Comparison of ENCODE assay signal across 8 cellular contexts in genomic region chr5:169980418-169981053, GRCh38. TPM values are rescaled to one million over a fixed set of nuclear protein-coding genes. Genes with fewer than 3 reads are reported as not detected.
DNase-seq lines count a peak whose midpoint lies in the region; ATAC-seq and TF ChIP-seq lines count a peak whose summit lies in the region.

Gene INSYN2B, minus strand, starts transcription at chr5:169980495. Its CDS starts 96,597 bp downstream, at chr5:169883898.

- peaks cover 3% of the 10 kb centered on the region for H3K9me1 ChIP-seq in IMR-90 (ENCODE audit: insufficient read depth, low read length)

- no peaks in the 10 kb centered on the region for H4K20me1 ChIP-seq in IMR-90 (ENCODE audit: insufficient read depth, low read length)

- DNase-seq in AML-193 (lab: John Stamatoyannopoulos, UW) (peak; percentile 25 to 42), IMR-90 (peak; percentile 87), SK-MEL-5 (ENCODE audit: low read depth, low spot score) (peak; percentile 80), epidermal melanocyte (ENCODE audit: insufficient read length, low spot score) (peak; percentile 82), memory B cell (ENCODE audit: low spot score in 2 of 2) (no peak)
- no peak for DNase-seq in activated effector memory CD4-positive, alpha-beta T cell treated with anti-CD3 and anti-CD28 coated beads, Interleukin-2, amount 50 U/mL, for 16 hours

- peak within 1 kb of the TSS; percentile 89 for H2BK5ac ChIP-seq in IMR-90 (ENCODE audit: low read depth, low read length, poor library complexity, severe bottlenecking)

- peak within 1 kb of the TSS; percentile 66 for H3K4me3 ChIP-seq in IMR-90 (ENCODE audit: insufficient read depth, low read depth, low read length)

- H3K79me1 ChIP-seq in IMR-90 (ENCODE audit: low read depth in 1 of 2, low read length in 2 of 2), result peaks cover 8 to 43% of the 10 kb centered on the region in 2 experiments; a peak in 3 of 4 replicates

- dilution Hi-C loops in IMR-90 (cut with HindIII; ENCODE audit: low sequenced_read_pairs, unreplicated experiment), result no loop called here

- BruUV-seq in IMR-90 (replicated peaks; lab: Mats Ljungman, UMichigan), result no TSS peak

- peak within 1 kb of the TSS; percentile 95 for H3K18ac ChIP-seq in IMR-90 (ENCODE audit: low read depth, low read length)

- CTCF ChIA-PET in IMR-90 (lab: Yijun Ruan, JAX), result interaction anchor here (0.6 to 2.7 kb wide), 64 partner anchors 9 to 537 kb away, joined by 3 to 117 read pairs (median 4); no protein-coding TSS in a partner anchor

- peaks cover 27% of the 10 kb centered on the region for H3K36me3 Mint-ChIP-seq in memory B cell

- H3K4me1 ChIP-seq in IMR-90 (ENCODE audit: control insufficient read depth, insufficient read depth, low read length), result peaks cover 21% of the 10 kb centered on the region

- peak within 1 kb of the TSS; percentile 20 for H3K27ac Mint-ChIP-seq in memory B cell

- intact Hi-C loops in IMR-90 (cut with micrococcal nuclease), result loop anchor here (1.0 to 2.0 kb wide), 5 partner anchors 90 to 396 kb away; no protein-coding TSS in a partner anchor

- no peaks in the 10 kb centered on the region for H3K36me3 ChIP-seq in IMR-90 (ENCODE audit: control insufficient read depth, insufficient read depth, low read length)

- H2AK9ac ChIP-seq in IMR-90 (replicated peaks; ENCODE audit: low read depth, low read length, poor library complexity), result peak within 1 kb of the TSS; percentile 31

- peak within 1 kb of the TSS; percentile 76; the same call in 1 of the 2 replicates for H4K5ac ChIP-seq in IMR-90 (ENCODE audit: low read depth, low read length)

- TF ChIP-seq CTCF in IMR-90 (conservative IDR thresholded peaks at IDR 0.05; ENCODE audit: low read depth, low read length), result peak; percentile 89

- no peaks in the 10 kb centered on the region for H3K4me1 Mint-ChIP-seq in memory B cell

- H3K27me3 ChIP-seq in IMR-90 (ENCODE audit: control insufficient read depth, insufficient read depth, low read length), result no peaks in the 10 kb centered on the region

- peak within 1 kb of the TSS; percentile 92 for H2BK120ac ChIP-seq in IMR-90 (ENCODE audit: low read depth, low read length)

- H2AK5ac ChIP-seq in IMR-90 (ENCODE audit: low read depth, low read length), result peak within 1 kb of the TSS; percentile 57; the same call in 1 of the 2 replicates

- H3K56ac ChIP-seq in IMR-90 (ENCODE audit: extremely low read depth, insufficient read depth, low read length), result peak within 1 kb of the TSS; percentile 97

- H3K27ac ChIP-seq in IMR-90 (ENCODE audit: insufficient read depth, low read length) (peak within 1 kb of the TSS; percentile 85), temporal lobe (ENCODE audit: low read depth, low read length) (peak within 1 kb of the TSS; percentile 45)

- TF ChIP-seq RAD21 in IMR-90 (IDR thresholded peaks at IDR 0.05; ENCODE audit: low read length), result peak; percentile 78

- H2BK15ac ChIP-seq in IMR-90 (ENCODE audit: low read depth, low read length), result peak within 1 kb of the TSS; percentile 77

- peak within 1 kb of the TSS; percentile 94 for H3K14ac ChIP-seq in IMR-90 (replicated peaks; ENCODE audit: low read depth, low read length)

- peak within 1 kb of the TSS; percentile 92 for H2AFZ ChIP-seq in IMR-90 (replicated peaks; ENCODE audit: low read length, poor library complexity)

- peak within 1 kb of the TSS; percentile 88 for H4K91ac ChIP-seq in IMR-90 (ENCODE audit: insufficient read depth, low read depth, low read length)

- ATAC-seq in GM18505 (IDR thresholded peaks at IDR 0.05; ENCODE audit: unreplicated experiment) (peak; percentile 52), IMR-90 (ENCODE audit: low read depth) (peak; percentile 79), memory B cell (ENCODE audit: low read depth) (no peak)

- peak within 1 kb of the TSS; percentile 98 for H3K4me2 ChIP-seq in IMR-90 (ENCODE audit: low read depth, low read length)

- WGBS in IMR-90 (ENCODE audit: extremely low coverage in 2 of 2, insufficient read length in 1 of 2), 2 experiments, result no CpG with 5 or more reads among the region's 11 CpGs

- H3K4ac ChIP-seq in IMR-90 (ENCODE audit: low read depth, low read length), result peak within 1 kb of the TSS; percentile 89

- H3K23ac ChIP-seq in IMR-90 (ENCODE audit: low read depth, low read length), result peak within 1 kb of the TSS; percentile 83

- TF ChIP-seq POLR2A in GM18505 (IDR thresholded peaks at IDR 0.05; ENCODE audit: borderline replicate concordance, extremely low read depth, insufficient read depth, insufficient read length) (no peak), IMR-90 (IDR thresholded peaks at IDR 0.05; ENCODE audit: low read depth, low read length) (peak; percentile 55)

- peak within 1 kb of the TSS; percentile 91 for H3K9ac ChIP-seq in IMR-90 (ENCODE audit: low read depth, low read length)

- in situ Hi-C loops in IMR-90 (cut with MboI; ENCODE audit: low sequenced_read_pairs), result loop anchor here (5.0 kb wide), 1 partner anchor 278 kb away; no protein-coding TSS in a partner anchor
- in situ Hi-C loops in SK-MEL-5 (cut with HindIII; ENCODE audit: low pct_unique_long_range_greater_than_20kb, low sequenced_read_pairs), result no loop called here

- peak within 1 kb of the TSS; percentile 33 to 87 for H4K8ac ChIP-seq in IMR-90 (ENCODE audit: low read depth in 2 of 2, low read length in 2 of 2)

- peak within 1 kb of the TSS; percentile 82 for H2BK20ac ChIP-seq in IMR-90 (ENCODE audit: low read depth, low read length)

- no peak within 1 kb of the TSS for H3K4me3 Mint-ChIP-seq in memory B cell

- H3K27me3 Mint-ChIP-seq in memory B cell, result no peaks in the 10 kb centered on the region

- no peaks in the 10 kb centered on the region for H3K9me3 ChIP-seq in IMR-90 (ENCODE audit: control insufficient read depth, insufficient read depth, low read length)

- H3K9me3 Mint-ChIP-seq in memory B cell, result no peaks in the 10 kb centered on the region

- POLR2A ChIA-PET in IMR-90 (lab: Charles Lee; ENCODE audit: unreplicated experiment), result interaction anchor here (0.6 kb wide), 1 partner anchor 11 kb away, joined by 3 read pairs; no protein-coding TSS in a partner anchor

TF ChIP-seq in IMR-90, 13 proteins besides CTCF, POLR2A, EP300 and RAD21:
- TF ChIP-seq FOS (IDR thresholded peaks at IDR 0.05; ENCODE audit: low read depth, low read length) (no peak), USF2 (IDR thresholded peaks at IDR 0.05; ENCODE audit: low read depth, low read length) (no peak), CEBPB (IDR thresholded peaks at IDR 0.05; ENCODE audit: low read depth, low read length) (no peak), RCOR1 (IDR thresholded peaks at IDR 0.05; ENCODE audit: insufficient replicate concordance, low read length) (no peak), CHD1 (IDR thresholded peaks at IDR 0.05; ENCODE audit: low read depth, low read length) (no peak; the same call in 1 of the 2 replicates), NFE2L2 (IDR thresholded peaks at IDR 0.05; ENCODE audit: low read depth, low read length) (no peak), MAFK (IDR thresholded peaks at IDR 0.05; ENCODE audit: low read depth, low read length) (no peak), BHLHE40 (IDR thresholded peaks at IDR 0.05; ENCODE audit: low read depth, low read length) (peak; percentile 26; the same call in 1 of the 2 replicates), SMC3 (IDR thresholded peaks at IDR 0.05; ENCODE audit: low read depth, low read length) (peak; percentile 76), MAZ (IDR thresholded peaks at IDR 0.05; ENCODE audit: borderline replicate concordance, low read depth, low read length) (no peak), RFX5 (IDR thresholded peaks at IDR 0.05; ENCODE audit: low read depth, low read length) (no peak), MXI1 (IDR thresholded peaks at IDR 0.05; ENCODE audit: borderline replicate concordance, low read depth, low read length) (peak; percentile 57; the same call in 1 of the 2 replicates)
- TF ChIP-seq, protein P1, sequence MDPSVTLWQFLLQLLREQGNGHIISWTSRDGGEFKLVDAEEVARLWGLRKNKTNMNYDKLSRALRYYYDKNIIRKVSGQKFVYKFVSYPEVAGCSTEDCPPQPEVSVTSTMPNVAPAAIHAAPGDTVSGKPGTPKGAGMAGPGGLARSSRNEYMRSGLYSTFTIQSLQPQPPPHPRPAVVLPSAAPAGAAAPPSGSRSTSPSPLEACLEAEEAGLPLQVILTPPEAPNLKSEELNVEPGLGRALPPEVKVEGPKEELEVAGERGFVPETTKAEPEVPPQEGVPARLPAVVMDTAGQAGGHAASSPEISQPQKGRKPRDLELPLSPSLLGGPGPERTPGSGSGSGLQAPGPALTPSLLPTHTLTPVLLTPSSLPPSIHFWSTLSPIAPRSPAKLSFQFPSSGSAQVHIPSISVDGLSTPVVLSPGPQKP (IDR thresholded peaks at IDR 0.05; ENCODE audit: borderline replicate concordance, low read depth, low read length), result no peak
TF ChIP-seq in IMR-90: peak in this region for 3.

RNA-seq across cellular contexts. Expression of gene INSYN2B, which starts in this region (rescaled TPM):
- total RNA-seq in IMR-90 (2012; rRNA removed), result 33.5 and 43.6 TPM in 2 replicates
- polyA plus RNA-seq in IMR-90 (2012; rRNA removed), result 9.1 TPM in 2 replicates
- polyA plus RNA-seq in IMR-90 (2012; cell fraction: cytosol; rRNA removed), result 2.8 TPM in 2 replicates
- 3.5 and 8.2 TPM in 2 replicates for polyA plus RNA-seq in IMR-90 (2012; cell fraction: nucleus; rRNA removed; ENCODE audit: low replicate concordance)
- total RNA-seq in SK-MEL-5 (2014; rRNA removed; shearing (Covaris generic)), result not detected in 2 replicates
- not detected in 2 replicates for polyA plus RNA-seq in SK-MEL-5 (2015; cell fraction: cytosol; rRNA removed)
- polyA plus RNA-seq in SK-MEL-5 (2015; cell fraction: nucleus; rRNA removed), result not detected in 2 replicates
- 0.74 TPM for total RNA-seq in temporal lobe

Comparison
In these comparisons a context has a peak if more than half of its experiments do, and no peak if none do; other contexts are left out.
1. RNA of gene INSYN2B (total RNA-seq): 33.5 to 43.6 TPM in IMR-90; 0.74 TPM in temporal lobe (single experiment) and not detected in SK-MEL-5; every median in the first group is over 10 times any median in the second.
2. Peak in DNase-seq in SK-MEL-5; RNA of the gene not detected or under 1 TPM.
3. DNase-seq: peak in AML-193 (2 of 2), IMR-90 (single experiment) and epidermal melanocyte (single experiment); none in memory B cell (0 of 2) and activated effector memory CD4-positive, alpha-beta T cell treated with anti-CD3 and anti-CD28 coated beads, Interleukin-2, amount 50 U/mL, for 16 hours (single experiment).